In genomic region chr7:151511946-151512345, GRCh38 we compare ENCODE assay signal across 1 cellular context.
TF ChIP-seq lines count a peak whose summit lies in the region.

No MANE protein-coding gene starts in this region.

TF ChIP-seq in WTC11, 78 proteins besides CTCF, POLR2A, EP300 and RAD21:
- TF ChIP-seq ZNF532 (CRISPR knock-in tag; IDR thresholded peaks at IDR 0.05; ENCODE audit: borderline replicate concordance) = no peak
TF ChIP-seq in WTC11: peak in this region for 0.
